In genomic region chr14:51260225-51260624, GRCh38 we compare ENCODE assay signal across 21 cellular contexts.
"Had no signal": no experiment of that assay in that cellular context is flagged by ENCODE, and none has a peak within 500 bp of the region (broad histone marks: within the 10 kb centered on the region; RNA-seq: fewer than 3 reads in every experiment).

No MANE protein-coding gene starts in this region.

- H3K27me3 Mint-ChIP-seq: activated B cell treated with CpG ODN at 0.5 μM for 24 hours, brain had no signal

- H3K4me3 Mint-ChIP-seq: activated B cell treated with CpG ODN at 0.5 μM for 24 hours; brain; immature natural killer cell; T-helper 2 cell treated with Interferon-gamma antibody and Interleukin-4, amounts not matched to agents 5 μg/mL and 100 μg/mL, for 36 hours had no signal

- ATAC-seq: esophagus mucosa, gastroesophageal sphincter, heart left ventricle had no signal

- H3K4me1 ChIP-seq: heart left ventricle, suprapubic skin, transverse colon, uterus had no signal

- H3K9me3 Mint-ChIP-seq: activated B cell treated with CpG ODN at 0.5 μM for 24 hours had no signal

- H3K27ac Mint-ChIP-seq: activated B cell treated with CpG ODN at 0.5 μM for 24 hours; brain; T-helper 2 cell treated with Interferon-gamma antibody and Interleukin-4, amounts not matched to agents 5 μg/mL and 100 μg/mL, for 36 hours had no signal

- H3K4me3 ChIP-seq: gastroesophageal sphincter, heart left ventricle, left ventricle myocardium inferior, sigmoid colon, SK-N-MC, suprapubic skin, transverse colon, uterus had no signal

- H3K36me3 ChIP-seq: uterus had no signal

- H3K27me3 ChIP-seq: gastroesophageal sphincter, heart left ventricle, sigmoid colon, suprapubic skin, transverse colon, uterus had no signal

- H3K4me1 Mint-ChIP-seq: brain, immature natural killer cell had no signal

- DNase-seq: activated B cell treated with CpG ODN at 0.5 μM for 24 hours; activated CD4-positive, alpha-beta T cell treated with anti-CD3 and anti-CD28 coated beads, Interleukin-2, amount 50 U/mL, for 4 hours; anterior cingulate cortex; caudate nucleus; heart left ventricle; immature natural killer cell; kidney glomerular epithelial cell; left ventricle myocardium inferior; occipital lobe; posterior cingulate gyrus; SHP77; sigmoid colon; stimulated activated naive CD4-positive, alpha-beta T cell treated with Interleukin-2 at 50 U/mL for 16 hours; transverse colon; uterus had no signal

- H3K27ac ChIP-seq: gastroesophageal sphincter, heart left ventricle, left ventricle myocardium inferior, sigmoid colon, SK-N-MC, suprapubic skin, transverse colon, uterus had no signal
